Comparison of ENCODE assay signal across 1 cellular context in the genomic region with DNA sequence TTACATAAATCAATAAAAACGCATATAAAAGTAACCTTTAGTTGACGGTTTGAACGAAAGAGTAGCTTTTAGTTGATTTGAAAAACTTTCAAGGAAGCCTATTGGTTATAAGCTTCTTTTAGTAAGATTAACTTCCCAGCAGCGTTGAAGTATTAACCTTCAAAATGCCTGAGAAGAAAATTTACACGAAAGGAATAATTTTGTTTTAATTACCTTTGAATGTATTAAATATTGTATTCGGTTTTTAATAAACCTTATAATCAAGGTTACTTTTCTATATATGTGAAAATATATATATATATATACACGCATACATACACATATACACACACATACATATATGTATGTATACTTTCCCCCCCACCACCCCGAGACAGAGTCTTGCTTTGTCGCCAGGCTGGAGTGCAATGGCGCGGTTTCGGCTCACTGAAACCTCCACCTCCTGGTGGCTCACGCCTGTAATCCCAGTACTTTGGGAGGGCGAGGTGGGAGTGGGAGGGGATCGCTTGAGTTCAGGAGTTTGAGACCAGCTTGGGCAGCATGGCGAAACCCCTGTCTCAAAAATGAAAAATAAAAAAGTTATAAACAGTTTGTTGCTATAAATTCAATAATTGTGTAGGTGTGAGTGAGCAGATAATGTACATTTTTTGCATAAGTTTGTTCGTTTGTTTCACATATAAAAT.
TF ChIP-seq lines count a peak whose summit lies in the region.

No MANE protein-coding gene starts in this region.

TF ChIP-seq in K562, 482 proteins besides CTCF, POLR2A, EP300 and RAD21 (continued from another document and continues in another):
- TF ChIP-seq REST (CRISPR knock-in tag; IDR thresholded peaks at IDR 0.05; ENCODE audit: low read depth) (no peak; the same call in 1 of the 2 replicates), NCOA2 (IDR thresholded peaks at IDR 0.05; ENCODE audit: partially characterized antibody in 2 of 2) (peak in 1 of 2 experiments; percentile 86), SIN3B (IDR thresholded peaks at IDR 0.05; ENCODE audit: low read depth) (0 out of 2 replicates have a peak, but pooled peaks have one; percentile 26), ZNF717 (CRISPR knock-in tag; IDR thresholded peaks at IDR 0.05) (no peak), SLC30A9 (CRISPR knock-in tag; IDR thresholded peaks at IDR 0.05) (no peak), SRSF1 (IDR thresholded peaks at IDR 0.05; ENCODE audit: low read depth, low read length) (no peak), ESRRA (IDR thresholded peaks at IDR 0.05; ENCODE audit: borderline replicate concordance, low read depth) (0 out of 2 replicates have a peak, but pooled peaks have one; percentile 1), CBX8 (IDR thresholded peaks at IDR 0.05; ENCODE audit: borderline replicate concordance, extremely low read depth, low read depth, low read length, poor library complexity, severe bottlenecking) (no peak), ZBTB5 (IDR thresholded peaks at IDR 0.05) (no peak), ZBED1 (IDR thresholded peaks at IDR 0.05) (no peak), CREBBP (IDR thresholded peaks at IDR 0.05; ENCODE audit: low read depth, low read length) (no peak), ATF2 (CRISPR knock-in tag; IDR thresholded peaks at IDR 0.05) (no peak), ZNF586 (CRISPR knock-in tag; conservative IDR thresholded peaks at IDR 0.05) (no peak), SMARCE1 (IDR thresholded peaks at IDR 0.05) (no peak; the same call in 1 of the 2 replicates), NRF1 (conservative IDR thresholded peaks at IDR 0.05 in 1 of 2, IDR thresholded peaks at IDR 0.05 in 1 of 2) (peak; percentile 23 to 32; a peak in 2 of 4 replicates), SIN3A (IDR thresholded peaks at IDR 0.05; ENCODE audit: borderline replicate concordance in 2 of 2, control insufficient read depth in 1 of 2, low read depth in 2 of 2, low read length in 2 of 2) (no peak), POLR2AphosphoS5 (IDR thresholded peaks at IDR 0.05; ENCODE audit: control insufficient read depth, insufficient read depth, low read depth, low read length) (peak; percentile 56; the same call in 1 of the 2 replicates), PHB2 (IDR thresholded peaks at IDR 0.05; ENCODE audit: low read depth) (no peak), FOXK1 (CRISPR knock-in tag; IDR thresholded peaks at IDR 0.05; ENCODE audit: borderline replicate concordance) (no peak), ZNF644 (tag; IDR thresholded peaks at IDR 0.05; ENCODE audit: low read depth) (no peak), CCAR2 (IDR thresholded peaks at IDR 0.05; ENCODE audit: low read depth, low read length) (no peak), HCFC1 (IDR thresholded peaks at IDR 0.05; ENCODE audit: low read depth, low read length) (peak; percentile 48; the same call in 1 of the 2 replicates), CHCHD3 (CRISPR knock-in tag; IDR thresholded peaks at IDR 0.05) (no peak), CTCFL (IDR thresholded peaks at IDR 0.05; ENCODE audit: borderline replicate concordance, insufficient read depth, low read depth, low read length, poor library complexity, severe bottlenecking) (peak; percentile 87), NEUROD1 (IDR thresholded peaks at IDR 0.05; ENCODE audit: borderline replicate concordance, low read depth, low read length, partially characterized antibody) (peak; percentile 46), ZNF431 (CRISPR knock-in tag; IDR thresholded peaks at IDR 0.05) (no peak), COPS2 (conservative IDR thresholded peaks at IDR 0.05) (no peak), LEF1 (IDR thresholded peaks at IDR 0.05) (no peak), MEIS2 (IDR thresholded peaks at IDR 0.05; ENCODE audit: partially characterized antibody) (peak; percentile 10), MTA3 (IDR thresholded peaks at IDR 0.05; ENCODE audit: borderline replicate concordance) (peak; percentile 36; the same call in 1 of the 2 replicates), POU5F1 (IDR thresholded peaks at IDR 0.05; ENCODE audit: borderline replicate concordance, low read depth, low read length, partially characterized antibody) (no peak), HSF4 (CRISPR knock-in tag; IDR thresholded peaks at IDR 0.05; ENCODE audit: borderline replicate concordance) (no peak), ZBTB17 (CRISPR knock-in tag; IDR thresholded peaks at IDR 0.05) (no peak), GABPB1 (CRISPR knock-in tag; IDR thresholded peaks at IDR 0.05) (no peak), HMGN3 (IDR thresholded peaks at IDR 0.05; ENCODE audit: borderline replicate concordance, extremely low read depth, insufficient read length, low read depth, low read length) (no peak), KDM2B (CRISPR knock-in tag; IDR thresholded peaks at IDR 0.05) (no peak), NCOR1 (IDR thresholded peaks at IDR 0.05) (no peak; the same call in none of the 2 replicates), CSDE1 (IDR thresholded peaks at IDR 0.05) (no peak; a peak in 1 of 4 replicates), SP1 (CRISPR knock-in tag; IDR thresholded peaks at IDR 0.05) (no peak; the same call in 1 of the 2 replicates), EWSR1 (IDR thresholded peaks at IDR 0.05; ENCODE audit: borderline replicate concordance, low read depth, partially characterized antibody) (no peak), GTF2E2 (tag; IDR thresholded peaks at IDR 0.05) (no peak), JUND (IDR thresholded peaks at IDR 0.05; ENCODE audit: borderline replicate concordance, low read depth, low read length) (peak; percentile 50; the same call in 1 of the 2 replicates), JUND (tag; IDR thresholded peaks at IDR 0.05; ENCODE audit: borderline replicate concordance, low read depth, low read length) (no peak; the same call in 2 of the 3 replicates), JUN (IDR thresholded peaks at IDR 0.05; ENCODE audit: borderline replicate concordance, low read depth, low read length) (0 out of 2 replicates have a peak, but pooled peaks have one; percentile 32), JUN (CRISPR knock-in tag; IDR thresholded peaks at IDR 0.05; ENCODE audit: borderline replicate concordance) (no peak), NR2F6 (CRISPR knock-in tag; IDR thresholded peaks at IDR 0.05) (no peak), ZSCAN29 (IDR thresholded peaks at IDR 0.05) (no peak), ZBTB1 (CRISPR knock-in tag; IDR thresholded peaks at IDR 0.05; ENCODE audit: borderline replicate concordance, low read depth) (no peak), PCBP1 (IDR thresholded peaks at IDR 0.05; ENCODE audit: low read depth, low read length, poor library complexity, severe bottlenecking) (no peak)
- TF ChIP-seq, protein P1, sequence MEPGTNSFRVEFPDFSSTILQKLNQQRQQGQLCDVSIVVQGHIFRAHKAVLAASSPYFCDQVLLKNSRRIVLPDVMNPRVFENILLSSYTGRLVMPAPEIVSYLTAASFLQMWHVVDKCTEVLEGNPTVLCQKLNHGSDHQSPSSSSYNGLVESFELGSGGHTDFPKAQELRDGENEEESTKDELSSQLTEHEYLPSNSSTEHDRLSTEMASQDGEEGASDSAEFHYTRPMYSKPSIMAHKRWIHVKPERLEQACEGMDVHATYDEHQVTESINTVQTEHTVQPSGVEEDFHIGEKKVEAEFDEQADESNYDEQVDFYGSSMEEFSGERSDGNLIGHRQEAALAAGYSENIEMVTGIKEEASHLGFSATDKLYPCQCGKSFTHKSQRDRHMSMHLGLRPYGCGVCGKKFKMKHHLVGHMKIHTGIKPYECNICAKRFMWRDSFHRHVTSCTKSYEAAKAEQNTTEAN (CRISPR knock-in tag; IDR thresholded peaks at IDR 0.05), result no peak
- TF ChIP-seq, protein P2, sequence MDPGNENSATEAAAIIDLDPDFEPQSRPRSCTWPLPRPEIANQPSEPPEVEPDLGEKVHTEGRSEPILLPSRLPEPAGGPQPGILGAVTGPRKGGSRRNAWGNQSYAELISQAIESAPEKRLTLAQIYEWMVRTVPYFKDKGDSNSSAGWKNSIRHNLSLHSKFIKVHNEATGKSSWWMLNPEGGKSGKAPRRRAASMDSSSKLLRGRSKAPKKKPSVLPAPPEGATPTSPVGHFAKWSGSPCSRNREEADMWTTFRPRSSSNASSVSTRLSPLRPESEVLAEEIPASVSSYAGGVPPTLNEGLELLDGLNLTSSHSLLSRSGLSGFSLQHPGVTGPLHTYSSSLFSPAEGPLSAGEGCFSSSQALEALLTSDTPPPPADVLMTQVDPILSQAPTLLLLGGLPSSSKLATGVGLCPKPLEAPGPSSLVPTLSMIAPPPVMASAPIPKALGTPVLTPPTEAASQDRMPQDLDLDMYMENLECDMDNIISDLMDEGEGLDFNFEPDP (CRISPR knock-in tag; IDR thresholded peaks at IDR 0.05), result no peak
- TF ChIP-seq, protein P3, sequence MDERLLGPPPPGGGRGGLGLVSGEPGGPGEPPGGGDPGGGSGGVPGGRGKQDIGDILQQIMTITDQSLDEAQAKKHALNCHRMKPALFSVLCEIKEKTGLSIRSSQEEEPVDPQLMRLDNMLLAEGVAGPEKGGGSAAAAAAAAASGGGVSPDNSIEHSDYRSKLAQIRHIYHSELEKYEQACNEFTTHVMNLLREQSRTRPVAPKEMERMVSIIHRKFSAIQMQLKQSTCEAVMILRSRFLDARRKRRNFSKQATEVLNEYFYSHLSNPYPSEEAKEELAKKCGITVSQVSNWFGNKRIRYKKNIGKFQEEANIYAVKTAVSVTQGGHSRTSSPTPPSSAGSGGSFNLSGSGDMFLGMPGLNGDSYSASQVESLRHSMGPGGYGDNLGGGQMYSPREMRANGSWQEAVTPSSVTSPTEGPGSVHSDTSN (CRISPR knock-in tag; IDR thresholded peaks at IDR 0.05; ENCODE audit: low read depth), result no peak
- TF ChIP-seq, protein P3 (tag; conservative IDR thresholded peaks at IDR 0.05; ENCODE audit: low read depth), result no peak; the same call in 1 of the 2 replicates
